In genomic region chr4:129384974-129385373, GRCh38 we compare ENCODE assay signal across 32 cellular contexts.
"Had no signal": no experiment of that assay in that cellular context is flagged by ENCODE, and none has a peak within 500 bp of the region (broad histone marks: within the 10 kb centered on the region; RNA-seq: fewer than 3 reads in every experiment).

No MANE protein-coding gene starts in this region.

- H3K27ac ChIP-seq: adrenal gland, ovary, skin epidermis, upper lobe of left lung, VCaP had no signal

- H3K9me3 ChIP-seq: adrenal gland, ovary, upper lobe of left lung had no signal

- H3K27ac Mint-ChIP-seq: activated CD4-positive, alpha-beta memory T cell treated with anti-CD3 and anti-CD28 coated beads for 36 hours; activated naive CD4-positive, alpha-beta T cell treated with anti-CD3 and anti-CD28 coated beads for 36 hours; activated naive CD8-positive, alpha-beta T cell treated with anti-CD3 and anti-CD28 coated beads for 36 hours; activated T-helper 1 cell treated with anti-CD3 and anti-CD28 coated beads, Interleukin-12 subunit alpha, Interleukin-12 subunit beta, Interleukin-2, Interleukin-4 antibody, amounts not matched to agents 30 ng/mL and 10 ng/mL and 1 ng/mL, durations not matched to agents 14 hours and 24 hours and 36 hours; brain; memory B cell; naive thymus-derived CD4-positive, alpha-beta T cell; progenitor cell of endocrine pancreas; stimulated activated memory B cell treated with anti-CD40 and anti-IgM and Interleukin-4, amounts not matched to agents 10 μg/mL and 1 μg/mL and 100 μg/mL, for 72 hours; stimulated activated naive CD8-positive, alpha-beta T cell treated with anti-CD3 and anti-CD28 coated beads, Interleukin-15, amount 100 ng/mL, for 72 hours had no signal

- H3K27me3 Mint-ChIP-seq: memory B cell; progenitor cell of endocrine pancreas; stimulated activated memory B cell treated with anti-CD40 and anti-IgM and Interleukin-4, amounts not matched to agents 10 μg/mL and 1 μg/mL and 100 μg/mL, for 72 hours had no signal

- H3K4me3 ChIP-seq: adrenal gland, ovary, skin epidermis, upper lobe of left lung had no signal

- H3K36me3 Mint-ChIP-seq: activated CD4-positive, alpha-beta memory T cell treated with anti-CD3 and anti-CD28 coated beads for 36 hours; activated naive CD8-positive, alpha-beta T cell treated with anti-CD3 and anti-CD28 coated beads for 36 hours; brain; memory B cell; naive thymus-derived CD4-positive, alpha-beta T cell; stimulated activated memory B cell treated with anti-CD40 and anti-IgM and Interleukin-4, amounts not matched to agents 10 μg/mL and 1 μg/mL and 100 μg/mL, for 72 hours had no signal

- H3K36me3 ChIP-seq: adrenal gland, ovary, upper lobe of left lung had no signal

- DNase-seq: activated CD4-positive, alpha-beta memory T cell treated with anti-CD3 and anti-CD28 coated beads for 36 hours; activated CD4-positive, alpha-beta T cell treated with anti-CD3 and anti-CD28 coated beads for 48 hours; activated CD8-positive, alpha-beta memory T cell treated with anti-CD3 and anti-CD28 coated beads, Interleukin-2, amount 50 U/mL, for 4 hours; activated effector memory CD4-positive, alpha-beta T cell treated with anti-CD3 and anti-CD28 coated beads, Interleukin-2, amount 50 U/mL, for 16 hours; activated naive CD4-positive, alpha-beta T cell treated with anti-CD3 and anti-CD28 coated beads for 36 hours; activated naive CD8-positive, alpha-beta T cell treated with anti-CD3 and anti-CD28 coated beads for 36 hours; activated T-cell treated with anti-CD3 and anti-CD28 coated beads, Interleukin-2, amount 50 U/mL, for 1 hour; adrenal gland; aorta; caudate nucleus; cortex of kidney; head of caudate nucleus; hippocampal formation; kidney; left colon; midbrain; naive thymus-derived CD4-positive, alpha-beta T cell; ovary; retina; stimulated activated CD4-positive, alpha-beta T cell treated with anti-CD3 and anti-CD28 coated beads, Interleukin-4, amount 100 ng/mL, for 4 hours; stimulated activated CD8-positive, alpha-beta memory T cell treated with anti-CD3 and anti-CD28 coated beads, Interleukin-4, amount 100 ng/mL, for 48 hours; stimulated activated naive CD8-positive, alpha-beta T cell treated with anti-CD3 and anti-CD28 coated beads, Interleukin-15, amount 100 ng/mL, for 72 hours; substantia nigra; upper lobe of left lung had no signal

- H3K4me1 ChIP-seq: adrenal gland, upper lobe of left lung had no signal

- H3K27me3 ChIP-seq: adrenal gland, ovary, upper lobe of left lung had no signal

- H3K9me3 Mint-ChIP-seq: activated CD4-positive, alpha-beta memory T cell treated with anti-CD3 and anti-CD28 coated beads for 36 hours; activated naive CD4-positive, alpha-beta T cell treated with anti-CD3 and anti-CD28 coated beads for 36 hours; activated naive CD8-positive, alpha-beta T cell treated with anti-CD3 and anti-CD28 coated beads for 36 hours; activated T-helper 1 cell treated with anti-CD3 and anti-CD28 coated beads, Interleukin-12 subunit alpha, Interleukin-12 subunit beta, Interleukin-2, Interleukin-4 antibody, amounts not matched to agents 30 ng/mL and 10 ng/mL and 1 ng/mL, durations not matched to agents 14 hours and 24 hours and 36 hours; memory B cell; stimulated activated memory B cell treated with anti-CD40 and anti-IgM and Interleukin-4, amounts not matched to agents 10 μg/mL and 1 μg/mL and 100 μg/mL, for 72 hours; stimulated activated naive CD8-positive, alpha-beta T cell treated with anti-CD3 and anti-CD28 coated beads, Interleukin-15, amount 100 ng/mL, for 72 hours had no signal

- ATAC-seq: left colon; naive thymus-derived CD4-positive, alpha-beta T cell; sciatic nerve; stimulated activated memory B cell treated with anti-CD40 and anti-IgM and Interleukin-4, amounts not matched to agents 10 μg/mL and 1 μg/mL and 100 μg/mL, for 72 hours; stimulated activated naive CD8-positive, alpha-beta T cell treated with anti-CD3 and anti-CD28 coated beads, Interleukin-15, amount 100 ng/mL, for 72 hours had no signal

- H3K4me3 Mint-ChIP-seq: activated CD4-positive, alpha-beta memory T cell treated with anti-CD3 and anti-CD28 coated beads for 36 hours; activated naive CD4-positive, alpha-beta T cell treated with anti-CD3 and anti-CD28 coated beads for 36 hours; activated naive CD8-positive, alpha-beta T cell treated with anti-CD3 and anti-CD28 coated beads for 36 hours; activated T-helper 1 cell treated with anti-CD3 and anti-CD28 coated beads, Interleukin-12 subunit alpha, Interleukin-12 subunit beta, Interleukin-2, Interleukin-4 antibody, amounts not matched to agents 30 ng/mL and 10 ng/mL and 1 ng/mL, durations not matched to agents 14 hours and 24 hours and 36 hours; brain; memory B cell; naive thymus-derived CD4-positive, alpha-beta T cell; stimulated activated memory B cell treated with anti-CD40 and anti-IgM and Interleukin-4, amounts not matched to agents 10 μg/mL and 1 μg/mL and 100 μg/mL, for 72 hours; stimulated activated naive CD8-positive, alpha-beta T cell treated with anti-CD3 and anti-CD28 coated beads, Interleukin-15, amount 100 ng/mL, for 72 hours had no signal

- H3K4me1 Mint-ChIP-seq: activated naive CD8-positive, alpha-beta T cell treated with anti-CD3 and anti-CD28 coated beads for 36 hours; memory B cell; naive thymus-derived CD4-positive, alpha-beta T cell; stimulated activated memory B cell treated with anti-CD40 and anti-IgM and Interleukin-4, amounts not matched to agents 10 μg/mL and 1 μg/mL and 100 μg/mL, for 72 hours; stimulated activated naive CD8-positive, alpha-beta T cell treated with anti-CD3 and anti-CD28 coated beads, Interleukin-15, amount 100 ng/mL, for 72 hours had no signal
